ENCODE assay signal across 18 cellular contexts in genomic region chr2:211751853-211752252, GRCh38.
"Had no signal": no experiment of that assay in that cellular context is flagged by ENCODE, and none has a peak within 500 bp of the region (broad histone marks: within the 10 kb centered on the region; RNA-seq: fewer than 3 reads in every experiment).

No MANE protein-coding gene starts in this region.

- DNase-seq: activated CD4-positive, CD25-positive, alpha-beta regulatory T cell treated with anti-CD3 and anti-CD28 coated beads, Interleukin-2, amount 50 U/mL, for 72 hours; activated naive CD4-positive, alpha-beta T cell treated with Interleukin-2 at 50 U/mL for 16 hours; activated naive CD8-positive, alpha-beta T cell treated with anti-CD3 and anti-CD28 coated beads, Interleukin-2, amount 50 U/mL, for 24 hours; aorta; cerebellar nuclear complex; gastrocnemius medialis; heart left ventricle; immature natural killer cell; mesenchymal stem cell; nucleus accumbens; posterior cingulate gyrus; retina; stimulated activated CD4-positive, alpha-beta T cell treated with anti-CD3 and anti-CD28 coated beads, Interleukin-12 subunit alpha, Interleukin-12 subunit beta, amount 100 ng/mL, for 4 hours; stimulated activated CD4-positive, alpha-beta T cell treated with anti-CD3 and anti-CD28 coated beads, Interleukin-2, amount 100 ng/mL, for 24 hours; stomach; testis; upper lobe of right lung had no signal

- H3K27me3 ChIP-seq: gastrocnemius medialis, heart left ventricle, stomach, testis, upper lobe of right lung had no signal

- ATAC-seq: activated naive CD8-positive, alpha-beta T cell treated with anti-CD3 and anti-CD28 coated beads, Interleukin-2, amount 50 U/mL, for 24 hours; gastrocnemius medialis; natural killer cell treated with Interleukin-12 subunit alpha and Interleukin-12 subunit beta and Interleukin-15 and Interleukin-18, amount 100 ng/mL, for 72 hours; upper lobe of right lung had no signal

- H3K36me3 ChIP-seq: gastrocnemius medialis, heart left ventricle, stomach, upper lobe of right lung had no signal

- H3K27ac ChIP-seq: gastrocnemius medialis, heart left ventricle, stomach, testis, upper lobe of right lung had no signal

- H3K4me1 ChIP-seq: stomach, testis, upper lobe of right lung had no signal

- H3K4me3 ChIP-seq: gastrocnemius medialis, heart left ventricle, stomach, testis, upper lobe of right lung had no signal

- H3K9me3 ChIP-seq: gastrocnemius medialis, heart left ventricle, stomach, testis, upper lobe of right lung had no signal
